15 cellular contexts compared by ENCODE assay signal in genomic region chr15:41795996-41796395, GRCh38. TPM values are rescaled to one million over a fixed set of nuclear protein-coding genes. Genes with fewer than 3 reads are reported as not detected.
DNase-seq lines count a peak whose midpoint lies in the region; ATAC-seq and TF ChIP-seq lines count a peak whose summit lies in the region.
"Had no signal": no experiment of that assay in that cellular context is flagged by ENCODE, and none has a peak within 500 bp of the region (broad histone marks: within the 10 kb centered on the region; RNA-seq: fewer than 3 reads in every experiment).

No MANE protein-coding gene starts in this region.

- WGBS in heart left ventricle, 4 donors = 85 to 89% (median 86%) methylated on average over 6 of the region's 6 CpGs

- peaks cover 62% of the 10 kb centered on the region for H3K4me1 Mint-ChIP-seq in osteocyte (ENCODE audit: unreplicated experiment)

- H3K9me3 ChIP-seq in left ventricle myocardium inferior (replicated peaks) (no peaks in the 10 kb centered on the region), heart left ventricle (no peaks in the 10 kb centered on the region)

- DNase-seq in left ventricle myocardium inferior (no peak), heart left ventricle (no peak), osteocyte (ENCODE audit: extremely low spot score, unreplicated experiment) (no peak), occipital lobe (lab: John Stamatoyannopoulos, UW) (no peak), ureter (ENCODE audit: low spot score) (no peak), cerebellar cortex (ENCODE audit: low spot score) (no peak)
- DNase-seq: activated T-cell treated with anti-CD3 and anti-CD28 coated beads, Interleukin-2, amount 50 U/mL, for 4 hours; DMS153; effector memory CD8-positive, alpha-beta T cell; MV-4-11; NCI-H2171 treated with DMSO at 0.1 percent for 48 hours; stimulated activated naive CD8-positive, alpha-beta T cell treated with anti-CD3 and anti-CD28 coated beads, Interleukin-15, Interleukin-2, amounts not matched to agents 100 U/mL and 50 U/mL, for 24 hours had no signal

- no peak for TF ChIP-seq CTCF in left ventricle myocardium inferior (IDR thresholded peaks at IDR 0.05; ENCODE audit: borderline replicate concordance)
- no peak for TF ChIP-seq CTCF in heart left ventricle (IDR thresholded peaks at IDR 0.05)
- no peak for TF ChIP-seq CTCF in osteocyte (IDR thresholded peaks at IDR 0.05)

- peaks cover 12% of the 10 kb centered on the region for H3K36me3 ChIP-seq in left ventricle myocardium inferior
- peaks cover 0 to 18% (median 13%) of the 10 kb centered on the region in 9 donors for H3K36me3 ChIP-seq in heart left ventricle

- H3K36me3 Mint-ChIP-seq in osteocyte (ENCODE audit: unreplicated experiment) = peaks cover 7% of the 10 kb centered on the region

- no peak for ATAC-seq in heart left ventricle
- ATAC-seq in HG02840 (IDR thresholded peaks at IDR 0.05; ENCODE audit: low FRiP score, unreplicated experiment) = no peak
- ATAC-seq: activated CD4-positive, CD25-positive, alpha-beta regulatory T cell treated with anti-CD3 and anti-CD28 coated beads, Interleukin-2, amount 50 U/mL, for 24 hours; activated T-cell treated with anti-CD3 and anti-CD28 coated beads, Interleukin-2, amount 50 U/mL, for 4 hours; effector memory CD8-positive, alpha-beta T cell; stimulated activated naive CD8-positive, alpha-beta T cell treated with anti-CD3 and anti-CD28 coated beads, Interleukin-15, Interleukin-2, amounts not matched to agents 100 U/mL and 50 U/mL, for 24 hours had no signal

- H3K27ac ChIP-seq in left ventricle myocardium inferior (replicated peaks) = peak overlapping the region; percentile 45
- peak overlapping the region in 2 of 12 donors; percentile 1 to 54 for H3K27ac ChIP-seq in heart left ventricle
- peak overlapping the region; percentile 47 for H3K27ac ChIP-seq in cingulate gyrus (ENCODE audit: low read depth, low read length)

- H3K4me3 ChIP-seq in left ventricle myocardium inferior = no peak overlapping the region
- H3K4me3 ChIP-seq in heart left ventricle = no peak overlapping the region

- H3K4me1 ChIP-seq in left ventricle myocardium inferior (peaks cover 59% of the 10 kb centered on the region), heart left ventricle (peaks cover 0 to 55% (median 27%) of the 10 kb centered on the region in 12 donors)

- no peaks in the 10 kb centered on the region for H3K27me3 ChIP-seq in left ventricle myocardium inferior (ENCODE audit: low read depth)
- no peaks in the 10 kb centered on the region for H3K27me3 ChIP-seq in heart left ventricle

- no peak for TF ChIP-seq POLR2A in heart left ventricle (IDR thresholded peaks at IDR 0.05)

- peak overlapping the region; percentile 90 for H3K27ac Mint-ChIP-seq in osteocyte (ENCODE audit: unreplicated experiment)

- intact Hi-C loops in left ventricle myocardium inferior (cut with micrococcal nuclease) = no loop called here
- intact Hi-C loops in heart left ventricle (cut with DNase I) = no loop called here

- peak overlapping the region; percentile 49 for H3K4me3 Mint-ChIP-seq in osteocyte (ENCODE audit: unreplicated experiment)
- H3K4me3 Mint-ChIP-seq: activated T-cell treated with anti-CD3 and anti-CD28 coated beads, Interleukin-2, amount 50 U/mL, for 4 hours; effector memory CD8-positive, alpha-beta T cell had no signal

- no peaks in the 10 kb centered on the region for H3K9me3 Mint-ChIP-seq in osteocyte (ENCODE audit: unreplicated experiment)
- H3K9me3 Mint-ChIP-seq: activated T-cell treated with anti-CD3 and anti-CD28 coated beads, Interleukin-2, amount 50 U/mL, for 4 hours; effector memory CD8-positive, alpha-beta T cell had no signal

- no peaks in the 10 kb centered on the region for H3K27me3 Mint-ChIP-seq in osteocyte (ENCODE audit: unreplicated experiment)
- H3K27me3 Mint-ChIP-seq: effector memory CD8-positive, alpha-beta T cell had no signal

RNA-seq across cellular contexts. Expression of gene MAPKBP1, which starts 21.7 kb away (rescaled TPM):
- total RNA-seq in left ventricle myocardium inferior = 13.6 TPM
- total RNA-seq in heart left ventricle = 10 to 100 TPM; 12.0 to 20.5 (median 14.8) TPM
- 10 to 100 TPM in 1 of 2 donors, 1 to 10 TPM in 1; 6.3 to 17.0 TPM for polyA plus RNA-seq in heart left ventricle
- total RNA-seq in osteocyte = 28.0 and 34.2 TPM in 2 replicates
- total RNA-seq in occipital lobe = 32.4 TPM
- 39.6 TPM for total RNA-seq in ureter

RNA-seq across cellular contexts. Expression of gene JMJD7, which starts 31.9 kb away (rescaled TPM):
- total RNA-seq in left ventricle myocardium inferior (12.1 TPM), heart left ventricle (10 to 100 TPM in 6 of 9 donors, 1 to 10 TPM in 3; 5.4 to 17.9 (median 11.8) TPM), osteocyte (9.1 and 14.0 TPM in 2 replicates), occipital lobe (3.0 TPM), ureter (48.6 TPM)
- polyA plus RNA-seq in heart left ventricle = 10 to 100 TPM in 1 of 2 donors, 1 to 10 TPM in 1; 7.3 to 20.6 TPM

RNA-seq across cellular contexts. Expression of gene PLA2G4B, which starts 42.7 kb away (rescaled TPM):
- total RNA-seq in left ventricle myocardium inferior (3.8 TPM), heart left ventricle (1 to 10 TPM in 7 of 9 donors, under 1 TPM in 2; 0.38 to 6.0 (median 2.8) TPM), osteocyte (3.2 and 6.9 TPM in 2 replicates), occipital lobe (2.5 TPM), ureter (30.0 TPM)
- 1 to 10 TPM; 1.4 to 4.1 TPM for polyA plus RNA-seq in heart left ventricle
